ENCODE assay signal across 17 cellular contexts in the genomic region with DNA sequence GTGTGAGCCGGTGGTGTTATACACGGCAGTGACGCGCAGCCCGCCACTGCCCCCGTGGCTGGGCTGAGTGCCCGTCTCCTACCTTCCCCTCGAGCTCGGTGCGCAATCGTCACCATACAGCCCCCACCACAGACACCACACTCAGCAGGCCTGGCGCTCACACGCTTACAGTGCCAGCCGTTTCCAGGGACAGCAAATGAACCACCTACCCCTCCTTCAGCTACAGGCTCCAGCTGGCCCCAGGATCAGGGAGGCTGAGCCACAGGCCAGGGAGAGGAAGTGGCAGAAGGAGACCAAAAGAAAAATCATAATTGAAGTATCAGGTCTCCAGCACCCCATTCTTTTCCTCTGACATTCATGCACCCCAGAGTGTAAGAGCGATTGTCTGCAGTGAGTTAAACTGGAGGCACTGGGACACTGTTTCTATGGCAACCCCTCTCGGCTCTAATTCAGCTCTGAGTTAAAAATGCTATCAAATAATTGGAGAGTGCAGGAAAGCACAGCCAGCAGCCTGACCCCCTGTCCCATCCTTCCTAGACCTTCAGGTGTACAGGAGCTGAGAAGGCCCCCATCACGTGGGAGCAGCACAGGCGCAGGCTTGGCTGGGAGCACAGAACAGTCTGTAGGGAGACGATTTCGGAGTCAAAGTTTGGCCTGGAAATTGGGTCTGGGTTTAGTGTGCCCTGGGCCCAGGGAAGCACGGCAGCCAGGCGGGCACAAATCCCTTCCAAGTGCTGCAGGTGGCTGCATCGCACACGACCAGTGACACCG. TPM values are rescaled to one million over a fixed set of nuclear protein-coding genes. Genes with fewer than 3 reads are reported as not detected.
DNase-seq lines count a peak whose midpoint lies in the region; ATAC-seq and TF ChIP-seq lines count a peak whose summit lies in the region.
"Had no signal": no experiment of that assay in that cellular context is flagged by ENCODE, and none has a peak within 500 bp of the region (broad histone marks: within the 10 kb centered on the region; RNA-seq: fewer than 3 reads in every experiment).

No MANE protein-coding gene starts in this region.

- peak; percentile 32 for DNase-seq in MV-4-11 (lab: John Stamatoyannopoulos, UW)
- DNase-seq in Panc1 (ENCODE audit: low read depth, low spot score) = no peak
- peak; percentile 47 for DNase-seq in endodermal cell
- peak; percentile 18 for DNase-seq in sigmoid colon
- no peak for DNase-seq in activated T-cell treated with anti-CD3 and anti-CD28 coated beads, Interleukin-2, amount 50 U/mL, for 1 hour
- DNase-seq in HEK293T (ENCODE audit: extremely low spot score) = no peak
- DNase-seq in HPDE6-E6E7 (ENCODE audit: extremely low spot score) = no peak
- DNase-seq in activated naive CD4-positive, alpha-beta T cell treated with anti-CD3 and anti-CD28 coated beads, Interleukin-2, amount 50 U/mL, for 16 hours = no peak
- DNase-seq: activated T-cell treated with anti-CD3 and anti-CD28 coated beads, Interleukin-2, amount 50 U/mL, for 72 hours; CD4-positive, CD25-positive, alpha-beta regulatory T cell; naive B cell; NCI-H526 treated with DMSO at 0.1 percent for 48 hours; stimulated activated CD4-positive, alpha-beta T cell treated with anti-CD3 and anti-CD28 coated beads, Interleukin-4, amount 100 ng/mL, for 24 hours had no signal

- H3K4me1 Mint-ChIP-seq in endodermal cell = peaks cover 6% of the 10 kb centered on the region

- H3K9me3 Mint-ChIP-seq in endodermal cell = no peaks in the 10 kb centered on the region
- H3K9me3 Mint-ChIP-seq: activated T-cell treated with anti-CD3 and anti-CD28 coated beads, Interleukin-2, amount 50 U/mL, for 72 hours; CD4-positive, CD25-positive, alpha-beta regulatory T cell; naive B cell; T-helper 2 cell treated with Interferon-gamma antibody and Interleukin-4, amounts not matched to agents 5 μg/mL and 100 μg/mL, for 36 hours had no signal

- in situ Hi-C loops in Panc1 (cut with HindIII; ENCODE audit: low pct_unique_long_range_greater_than_20kb, low sequenced_read_pairs) = no loop called here

- peak; percentile 25; the same call in 1 of the 2 replicates for ATAC-seq in Panc1
- ATAC-seq: activated T-cell treated with anti-CD3 and anti-CD28 coated beads, Interleukin-2, amount 50 U/mL, for 72 hours; left lobe of liver had no signal

- H3K36me3 ChIP-seq in Panc1 (ENCODE audit: control insufficient read depth, insufficient read depth, low read length) = no peaks in the 10 kb centered on the region
- H3K36me3 ChIP-seq in endodermal cell (ENCODE audit: control insufficient read depth, insufficient read depth, low read length) = no peaks in the 10 kb centered on the region
- no peaks in the 10 kb centered on the region for H3K36me3 ChIP-seq in sigmoid colon
- H3K36me3 ChIP-seq: upper lobe of left lung had no signal

- H3K27me3 Mint-ChIP-seq in endodermal cell (ENCODE audit: insufficient read depth) = peaks cover 8% of the 10 kb centered on the region

- H3K4me3 ChIP-seq in Panc1 (ENCODE audit: low read depth in 2 of 2, low read length in 2 of 2) (no peak overlapping the region), endodermal cell (ENCODE audit: low read length) (no peak overlapping the region), sigmoid colon (no peak overlapping the region)
- H3K4me3 ChIP-seq: upper lobe of left lung had no signal

- H3K4me1 ChIP-seq in Panc1 (ENCODE audit: control insufficient read depth, insufficient read depth, low read length) (peaks cover 4% of the 10 kb centered on the region; the same call in 1 of the 2 replicates), endodermal cell (ENCODE audit: control insufficient read depth, insufficient read depth, low read length) (no peaks in the 10 kb centered on the region), sigmoid colon (no peaks in the 10 kb centered on the region)
- H3K4me1 ChIP-seq: upper lobe of left lung had no signal

- H3K4me3 Mint-ChIP-seq in endodermal cell = no peak overlapping the region
- H3K4me3 Mint-ChIP-seq: activated T-cell treated with anti-CD3 and anti-CD28 coated beads, Interleukin-2, amount 50 U/mL, for 72 hours; CD4-positive, CD25-positive, alpha-beta regulatory T cell; T-helper 2 cell treated with Interferon-gamma antibody and Interleukin-4, amounts not matched to agents 5 μg/mL and 100 μg/mL, for 36 hours had no signal

- CTCF ChIA-PET in Panc1 (lab: Charles Lee) (no interaction called here), HEK293T (lab: Yijun Ruan, JAX) (interaction anchor here (1.3 kb wide), 1 partner anchor 102 kb away, joined by 3 read pairs; no protein-coding TSS in a partner anchor)

- POLR2A ChIA-PET in Panc1 (lab: Charles Lee) (no interaction called here), HEK293T (lab: Yijun Ruan, JAX) (no interaction called here)

- intact Hi-C loops in Panc1 (cut with micrococcal nuclease; ENCODE audit: unreplicated experiment) (no loop called here), sigmoid colon (cut with DNase I) (no loop called here)

- no peak overlapping the region for H3K27ac ChIP-seq in Panc1 (ENCODE audit: low read length)
- peak overlapping the region; percentile 77 for H3K27ac ChIP-seq in endodermal cell (ENCODE audit: low read depth, low read length)
- no peak overlapping the region for H3K27ac ChIP-seq in sigmoid colon
- H3K27ac ChIP-seq: RWPE1, upper lobe of left lung had no signal

- no peak overlapping the region for H3K9ac ChIP-seq in endodermal cell (ENCODE audit: extremely low read depth, low read length, poor library complexity, severe bottlenecking)

- TF ChIP-seq CTCF in Panc1 (IDR thresholded peaks at IDR 0.05) (no peak), endodermal cell (conservative IDR thresholded peaks at IDR 0.05) (no peak), sigmoid colon (IDR thresholded peaks at IDR 0.05) (no peak)

- TF ChIP-seq EP300 in sigmoid colon (IDR thresholded peaks at IDR 0.05) = no peak

- H3K27ac Mint-ChIP-seq in endodermal cell = no peak overlapping the region
- H3K27ac Mint-ChIP-seq: activated T-cell treated with anti-CD3 and anti-CD28 coated beads, Interleukin-2, amount 50 U/mL, for 72 hours; naive B cell; T-helper 2 cell treated with Interferon-gamma antibody and Interleukin-4, amounts not matched to agents 5 μg/mL and 100 μg/mL, for 36 hours had no signal

- no peak for TF ChIP-seq POLR2A in sigmoid colon (IDR thresholded peaks at IDR 0.05)

- BruUV-seq in Panc1 (replicated peaks; lab: Mats Ljungman, UMichigan) = no TSS peak

- no peaks in the 10 kb centered on the region for H3K27me3 ChIP-seq in Panc1 (ENCODE audit: control insufficient read depth, insufficient read depth, low read length)
- H3K27me3 ChIP-seq in endodermal cell (ENCODE audit: control insufficient read depth, insufficient read depth, low read length, poor library complexity, severe bottlenecking) = peaks cover 6% of the 10 kb centered on the region
- no peaks in the 10 kb centered on the region for H3K27me3 ChIP-seq in sigmoid colon
- H3K27me3 ChIP-seq: upper lobe of left lung had no signal

- no peaks in the 10 kb centered on the region for H3K36me3 Mint-ChIP-seq in endodermal cell (ENCODE audit: low read depth)
- H3K36me3 Mint-ChIP-seq: CD4-positive, CD25-positive, alpha-beta regulatory T cell; naive B cell had no signal

- 90 to 99% methylated on average over 16 to 25 of the region's 25 CpGs for WGBS in endodermal cell (ENCODE audit: insufficient coverage in 1 of 2, insufficient read length in 1 of 2), 2 experiments
- 82 to 84% methylated on average over 25 of the region's 25 CpGs for WGBS in sigmoid colon, 2 donors

- H3K9me3 ChIP-seq in Panc1 (ENCODE audit: control insufficient read depth, insufficient read depth, low read depth, low read length) (no peaks in the 10 kb centered on the region), endodermal cell (ENCODE audit: control insufficient read depth, low read length) (no peaks in the 10 kb centered on the region), sigmoid colon (no peaks in the 10 kb centered on the region)
- H3K9me3 ChIP-seq: upper lobe of left lung had no signal

TF ChIP-seq in HEK293T, 16 proteins besides CTCF, POLR2A, EP300 and RAD21:
- no peak for TF ChIP-seq CTBP1 (IDR thresholded peaks at IDR 0.05; ENCODE audit: borderline replicate concordance)
- TF ChIP-seq ZNF384 (IDR thresholded peaks at IDR 0.05) = no peak
- TF ChIP-seq SUZ12 (IDR thresholded peaks at IDR 0.05) = no peak
- no peak for TF ChIP-seq NFRKB (IDR thresholded peaks at IDR 0.05)
- TF ChIP-seq FOXK2 (IDR thresholded peaks at IDR 0.05) = no peak
- TF ChIP-seq ELF4 (IDR thresholded peaks at IDR 0.05) = no peak
- no peak for TF ChIP-seq BHLHE40 (IDR thresholded peaks at IDR 0.05; ENCODE audit: borderline replicate concordance)
- no peak for TF ChIP-seq LEF1 (IDR thresholded peaks at IDR 0.05; ENCODE audit: borderline replicate concordance)
- TF ChIP-seq TARDBP (IDR thresholded peaks at IDR 0.05) = no peak
- no peak for TF ChIP-seq FOXA1 (IDR thresholded peaks at IDR 0.05)
- TF ChIP-seq L3MBTL2 (conservative IDR thresholded peaks at IDR 0.05) = no peak
- no peak for TF ChIP-seq FOXM1 (IDR thresholded peaks at IDR 0.05; ENCODE audit: borderline replicate concordance)
- no peak for TF ChIP-seq SP1 (IDR thresholded peaks at IDR 0.05)
- no peak for TF ChIP-seq HDGF (IDR thresholded peaks at IDR 0.05; ENCODE audit: borderline replicate concordance)
- TF ChIP-seq, protein P1, sequence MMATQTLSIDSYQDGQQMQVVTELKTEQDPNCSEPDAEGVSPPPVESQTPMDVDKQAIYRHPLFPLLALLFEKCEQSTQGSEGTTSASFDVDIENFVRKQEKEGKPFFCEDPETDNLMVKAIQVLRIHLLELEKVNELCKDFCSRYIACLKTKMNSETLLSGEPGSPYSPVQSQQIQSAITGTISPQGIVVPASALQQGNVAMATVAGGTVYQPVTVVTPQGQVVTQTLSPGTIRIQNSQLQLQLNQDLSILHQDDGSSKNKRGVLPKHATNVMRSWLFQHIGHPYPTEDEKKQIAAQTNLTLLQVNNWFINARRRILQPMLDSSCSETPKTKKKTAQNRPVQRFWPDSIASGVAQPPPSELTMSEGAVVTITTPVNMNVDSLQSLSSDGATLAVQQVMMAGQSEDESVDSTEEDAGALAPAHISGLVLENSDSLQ (IDR thresholded peaks at IDR 0.05) = no peak
- TF ChIP-seq ARNT (IDR thresholded peaks at IDR 0.05) = no peak

RNA-seq across cellular contexts. Expression of gene LRTM2, which starts 18.0 kb away (rescaled TPM):
- total RNA-seq in Panc1 (2021; ENCODE audit: unreplicated experiment) (not detected), endodermal cell (under 1 TPM; 0.40 TPM), sigmoid colon (under 1 TPM in 1 of 4 donors, not detected in 3; 0.41 TPM)
- not detected for polyA plus RNA-seq in Panc1 (2012; ENCODE audit: insufficient read length)
- 0.25 TPM for polyA plus RNA-seq in endodermal cell (2013, experiment 1 of 2)
- polyA plus RNA-seq in endodermal cell (2013, experiment 2 of 2) = not detected
- under 1 TPM in 1 of 3 donors, not detected in 2; 0.09 TPM for polyA plus RNA-seq in sigmoid colon
- total RNA-seq: CD4-positive, CD25-positive, alpha-beta regulatory T cell; left lobe of liver; upper lobe of left lung had no signal
- polyA plus RNA-seq: CD4-positive, CD25-positive, alpha-beta regulatory T cell had no signal

Comparison
In these comparisons a context has a peak if more than half of its experiments do, and no peak if none do; other contexts are left out.
1. DNase-seq: peak in MV-4-11 (single experiment), endodermal cell (single experiment) and sigmoid colon (single experiment); none in Panc1 (single experiment), activated T-cell treated with anti-CD3 and anti-CD28 coated beads, Interleukin-2, amount 50 U/mL, for 1 hour (single experiment), HEK293T (single experiment), HPDE6-E6E7 (single experiment) and activated naive CD4-positive, alpha-beta T cell treated with anti-CD3 and anti-CD28 coated beads, Interleukin-2, amount 50 U/mL, for 16 hours (single experiment).